Comparison of ENCODE assay signal across 1 cellular context in the genomic region with DNA sequence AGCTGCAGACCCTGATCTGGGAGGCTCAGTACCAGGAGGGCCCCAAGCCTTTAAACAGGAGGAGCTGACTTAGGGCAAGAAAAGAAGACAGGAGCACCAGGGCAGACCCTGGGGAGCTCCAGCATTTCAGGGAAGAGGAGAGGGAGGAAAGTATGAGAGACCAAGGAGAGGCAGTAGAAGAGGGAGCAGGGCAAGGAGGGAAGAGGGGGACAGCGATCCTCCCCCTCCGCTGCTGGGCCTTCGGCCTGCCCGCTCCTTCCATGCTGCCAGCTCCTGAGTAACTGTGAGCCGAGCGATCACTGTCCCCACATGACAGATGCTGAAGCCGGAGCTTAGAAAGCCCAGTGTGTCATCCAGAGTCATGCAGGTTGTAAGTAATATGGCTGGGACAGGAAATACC.
TF ChIP-seq lines count a peak whose summit lies in the region.

No MANE protein-coding gene starts in this region.

TF ChIP-seq in IMR-90, 13 proteins besides CTCF, POLR2A, EP300 and RAD21:
- TF ChIP-seq, protein P1, sequence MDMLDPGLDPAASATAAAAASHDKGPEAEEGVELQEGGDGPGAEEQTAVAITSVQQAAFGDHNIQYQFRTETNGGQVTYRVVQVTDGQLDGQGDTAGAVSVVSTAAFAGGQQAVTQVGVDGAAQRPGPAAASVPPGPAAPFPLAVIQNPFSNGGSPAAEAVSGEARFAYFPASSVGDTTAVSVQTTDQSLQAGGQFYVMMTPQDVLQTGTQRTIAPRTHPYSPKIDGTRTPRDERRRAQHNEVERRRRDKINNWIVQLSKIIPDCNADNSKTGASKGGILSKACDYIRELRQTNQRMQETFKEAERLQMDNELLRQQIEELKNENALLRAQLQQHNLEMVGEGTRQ (IDR thresholded peaks at IDR 0.05; ENCODE audit: low read depth, low read length) = no peak
- TF ChIP-seq CHD1 (IDR thresholded peaks at IDR 0.05; ENCODE audit: low read depth, low read length) (no peak), CEBPB (IDR thresholded peaks at IDR 0.05; ENCODE audit: low read depth, low read length) (no peak), SMC3 (IDR thresholded peaks at IDR 0.05; ENCODE audit: low read depth, low read length) (no peak), NFE2L2 (IDR thresholded peaks at IDR 0.05; ENCODE audit: low read depth, low read length) (no peak), RFX5 (IDR thresholded peaks at IDR 0.05; ENCODE audit: low read depth, low read length) (no peak), MAZ (IDR thresholded peaks at IDR 0.05; ENCODE audit: borderline replicate concordance, low read depth, low read length) (no peak), RCOR1 (IDR thresholded peaks at IDR 0.05; ENCODE audit: insufficient replicate concordance, low read length) (no peak), MAFK (IDR thresholded peaks at IDR 0.05; ENCODE audit: low read depth, low read length) (no peak), FOS (IDR thresholded peaks at IDR 0.05; ENCODE audit: low read depth, low read length) (no peak), BHLHE40 (IDR thresholded peaks at IDR 0.05; ENCODE audit: low read depth, low read length) (no peak)
- TF ChIP-seq, protein P2, sequence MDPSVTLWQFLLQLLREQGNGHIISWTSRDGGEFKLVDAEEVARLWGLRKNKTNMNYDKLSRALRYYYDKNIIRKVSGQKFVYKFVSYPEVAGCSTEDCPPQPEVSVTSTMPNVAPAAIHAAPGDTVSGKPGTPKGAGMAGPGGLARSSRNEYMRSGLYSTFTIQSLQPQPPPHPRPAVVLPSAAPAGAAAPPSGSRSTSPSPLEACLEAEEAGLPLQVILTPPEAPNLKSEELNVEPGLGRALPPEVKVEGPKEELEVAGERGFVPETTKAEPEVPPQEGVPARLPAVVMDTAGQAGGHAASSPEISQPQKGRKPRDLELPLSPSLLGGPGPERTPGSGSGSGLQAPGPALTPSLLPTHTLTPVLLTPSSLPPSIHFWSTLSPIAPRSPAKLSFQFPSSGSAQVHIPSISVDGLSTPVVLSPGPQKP (IDR thresholded peaks at IDR 0.05; ENCODE audit: borderline replicate concordance, low read depth, low read length) = no peak
